Comparison of ENCODE assay signal across 18 cellular contexts in the genomic region with DNA sequence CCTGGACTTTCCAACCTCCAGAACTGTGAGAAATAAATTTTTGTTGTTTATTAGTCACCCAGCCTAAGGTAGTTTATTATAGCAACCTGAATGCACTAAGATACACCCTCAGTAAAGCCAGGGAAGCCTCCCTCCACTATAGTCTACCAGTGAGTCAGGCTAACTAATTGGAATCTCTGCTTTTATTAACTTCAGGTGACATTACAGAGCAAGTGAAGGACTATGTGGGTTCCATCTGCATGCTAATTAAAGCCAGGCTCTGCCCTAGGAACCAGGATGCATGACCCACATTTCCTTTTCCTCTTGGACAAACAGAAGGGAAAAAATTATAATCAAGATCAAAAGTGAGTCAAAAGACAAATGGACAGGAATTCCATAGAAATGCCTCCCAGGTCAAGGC.
"Had no signal": no experiment of that assay in that cellular context is flagged by ENCODE, and none has a peak within 500 bp of the region (broad histone marks: within the 10 kb centered on the region; RNA-seq: fewer than 3 reads in every experiment).

No MANE protein-coding gene starts in this region.

- H3K27me3 ChIP-seq: ovary, thyroid gland had no signal

- H3K27ac ChIP-seq: ovary, skin epidermis, thyroid gland, WERI-Rb-1 had no signal

- H3K36me3 ChIP-seq: ovary, thyroid gland, WERI-Rb-1 had no signal

- H3K4me1 Mint-ChIP-seq: neural crest cell had no signal

- FAIRE-seq: keratinocyte had no signal

- H3K27ac Mint-ChIP-seq: activated CD8-positive, alpha-beta T cell treated with anti-CD3 and anti-CD28 coated beads, Interleukin-2, amount 10 ng/mL, durations not matched to agents 7 days and 5 days; activated naive CD8-positive, alpha-beta T cell treated with anti-CD3 and anti-CD28 coated beads, Interleukin-2, amount 50 U/mL, for 24 hours; activated T-helper 1 cell treated with anti-CD3 and anti-CD28 coated beads, Interleukin-12 subunit alpha, Interleukin-12 subunit beta, Interleukin-2, Interleukin-4 antibody, amounts not matched to agents 30 ng/mL and 10 ng/mL and 1 ng/mL, durations not matched to agents 14 hours and 24 hours and 36 hours; effector memory CD8-positive, alpha-beta T cell; T-cell had no signal

- H3K4me3 Mint-ChIP-seq: activated CD8-positive, alpha-beta T cell treated with anti-CD3 and anti-CD28 coated beads, Interleukin-2, amount 10 ng/mL, durations not matched to agents 7 days and 5 days; activated naive CD8-positive, alpha-beta T cell treated with anti-CD3 and anti-CD28 coated beads, Interleukin-2, amount 50 U/mL, for 24 hours; activated T-helper 1 cell treated with anti-CD3 and anti-CD28 coated beads, Interleukin-12 subunit alpha, Interleukin-12 subunit beta, Interleukin-2, Interleukin-4 antibody, amounts not matched to agents 30 ng/mL and 10 ng/mL and 1 ng/mL, durations not matched to agents 14 hours and 24 hours and 36 hours; effector memory CD8-positive, alpha-beta T cell; neural crest cell; T-cell had no signal

- ATAC-seq: activated CD8-positive, alpha-beta T cell treated with anti-CD3 and anti-CD28 coated beads, Interleukin-2, amount 10 ng/mL, durations not matched to agents 7 days and 5 days; activated naive CD8-positive, alpha-beta T cell treated with anti-CD3 and anti-CD28 coated beads, Interleukin-2, amount 50 U/mL, for 24 hours; effector memory CD8-positive, alpha-beta T cell; left ventricle myocardium superior; T-cell had no signal

- H3K9me3 ChIP-seq: ovary, thyroid gland had no signal

- H3K4me1 ChIP-seq: thyroid gland had no signal

- H3K4me3 ChIP-seq: ovary, skin epidermis, thyroid gland had no signal

- DNase-seq: activated CD4-positive, alpha-beta T cell treated with anti-CD3 and anti-CD28 coated beads for 4 hours; activated CD8-positive, alpha-beta T cell treated with anti-CD3 and anti-CD28 coated beads, Interleukin-2, amount 10 ng/mL, durations not matched to agents 7 days and 5 days; activated naive CD4-positive, alpha-beta T cell treated with Interleukin-2 at 50 U/mL for 16 hours; activated naive CD8-positive, alpha-beta T cell treated with anti-CD3 and anti-CD28 coated beads, Interleukin-2, amount 50 U/mL, for 24 hours; central memory CD4-positive, alpha-beta T cell; cortex of kidney; effector memory CD8-positive, alpha-beta T cell; erythroblast; left ventricle myocardium superior; ovary; retina; T-cell; thyroid gland; WERI-Rb-1 had no signal

- H3K27me3 Mint-ChIP-seq: activated naive CD8-positive, alpha-beta T cell treated with anti-CD3 and anti-CD28 coated beads, Interleukin-2, amount 50 U/mL, for 24 hours; T-cell had no signal
